Comparison of ENCODE assay signal across 9 cellular contexts in genomic region chr17:80455784-80456183, GRCh38. TPM values are rescaled to one million over a fixed set of nuclear protein-coding genes. Genes with fewer than 3 reads are reported as not detected.
DNase-seq lines count a peak whose midpoint lies in the region; ATAC-seq and TF ChIP-seq lines count a peak whose summit lies in the region.
"Had no signal": no experiment of that assay in that cellular context is flagged by ENCODE, and none has a peak within 500 bp of the region (broad histone marks: within the 10 kb centered on the region; RNA-seq: fewer than 3 reads in every experiment).

No MANE protein-coding gene starts in this region.

- no peaks in the 10 kb centered on the region for H3K9me2 ChIP-seq in PC-9 (ENCODE audit: insufficient read depth)

- no peaks in the 10 kb centered on the region for H3K9me3 Mint-ChIP-seq in effector memory CD8-positive, alpha-beta T cell

- no peaks in the 10 kb centered on the region for H4K20me1 ChIP-seq in PC-9 (ENCODE audit: insufficient read depth)

- H3K4me3 Mint-ChIP-seq in effector memory CD8-positive, alpha-beta T cell: peak overlapping the region; percentile 92 to 95

- 0 out of 2 replicates have a peak, but pooled peaks cover 5% of the 10 kb centered on the region for H3K79me2 ChIP-seq in PC-9 (ENCODE audit: low read depth)

- H2AFZ ChIP-seq in PC-9: no peak overlapping the region

- no peaks in the 10 kb centered on the region for H3K36me3 ChIP-seq in PC-9 (ENCODE audit: low read depth)
- no peaks in the 10 kb centered on the region for H3K36me3 ChIP-seq in rectal smooth muscle tissue (ENCODE audit: control insufficient read depth, insufficient read depth, low read length)

- POLR2A ChIA-PET in PC-9 (lab: Charles Lee; ENCODE audit: unreplicated experiment): interaction anchor here (0.6 to 0.7 kb wide), 2 partner anchors 180 to 485 kb away, joined by 4 to 25 read pairs; no protein-coding TSS in a partner anchor

- CTCF ChIA-PET in PC-9 (lab: Charles Lee): no interaction called here

- peak overlapping the region; percentile 84 for H3K4me2 ChIP-seq in PC-9

- H3F3A ChIP-seq in PC-9 (ENCODE audit: insufficient read depth, low read depth): no peaks in the 10 kb centered on the region

- peak overlapping the region; percentile 98 to 99 for H3K27ac Mint-ChIP-seq in effector memory CD8-positive, alpha-beta T cell

- peak overlapping the region; percentile 69 for H3K4me3 ChIP-seq in PC-9
- no peak overlapping the region for H3K4me3 ChIP-seq in rectal smooth muscle tissue (ENCODE audit: low read length)

- TF ChIP-seq CTCF in PC-9 (conservative IDR thresholded peaks at IDR 0.05): no peak

- H3K4me1 ChIP-seq in PC-9 (replicated peaks; ENCODE audit: insufficient read depth): peaks cover 15% of the 10 kb centered on the region
- H3K4me1 ChIP-seq in rectal smooth muscle tissue (ENCODE audit: control insufficient read depth, insufficient read depth, low read length): peaks cover 33% of the 10 kb centered on the region

- H3K27me3 ChIP-seq in PC-9 (ENCODE audit: insufficient read depth, low read depth) (no peaks in the 10 kb centered on the region), rectal smooth muscle tissue (ENCODE audit: control insufficient read depth, insufficient read depth, low read length) (no peaks in the 10 kb centered on the region)

- H3K4me1 Mint-ChIP-seq in effector memory CD8-positive, alpha-beta T cell (ENCODE audit: low read depth in 2 of 2): peaks cover 12 to 16% of the 10 kb centered on the region in 2 donors

- DNase-seq in ELR (ENCODE audit: low read depth): peak; percentile 64
- no peak for DNase-seq in PC-9
- DNase-seq in effector memory CD8-positive, alpha-beta T cell: no peak
- DNase-seq in NCI-H2029 treated with DMSO at 0.1 percent for 48 hours (lab: John Stamatoyannopoulos, UW): no peak
- DNase-seq in T-helper 9 cell: no peak
- no peak for DNase-seq in posterior vena cava (ENCODE audit: low spot score)
- no peak for DNase-seq in anterior cingulate cortex (lab: John Stamatoyannopoulos, UW)
- DNase-seq: activated CD4-positive, CD25-positive, alpha-beta regulatory T cell treated with anti-CD3 and anti-CD28 coated beads, Interleukin-2, amount 50 U/mL, for 72 hours had no signal

- H3K27ac ChIP-seq in PC-9: 0 out of 2 replicates have a peak overlapping the region, but pooled peaks have one; percentile 71
- H3K27ac ChIP-seq in rectal smooth muscle tissue (ENCODE audit: low read depth, low read length): peak overlapping the region; percentile 96

- ATAC-seq in effector memory CD8-positive, alpha-beta T cell (replicated peaks): no peak

- no peaks in the 10 kb centered on the region for H3K9me3 ChIP-seq in PC-9 (ENCODE audit: insufficient read depth, low read depth)

- intact Hi-C loops in PC-9 (cut with micrococcal nuclease; ENCODE audit: unreplicated experiment) (loop anchor here (1.0 kb wide), 1 partner anchor 120 kb away; no protein-coding TSS in a partner anchor), posterior vena cava (cut with DNase I) (no loop called here)

- peaks cover 35 to 51% of the 10 kb centered on the region in 2 donors for H3K27me3 Mint-ChIP-seq in effector memory CD8-positive, alpha-beta T cell

- no TSS peak for BruUV-seq in PC-9 (replicated peaks; lab: Mats Ljungman, UMichigan)

- H3K36me3 Mint-ChIP-seq in effector memory CD8-positive, alpha-beta T cell (ENCODE audit: insufficient read depth): peaks cover 23% of the 10 kb centered on the region

- no peak overlapping the region for H3K9ac ChIP-seq in rectal smooth muscle tissue (ENCODE audit: low read length)

RNA-seq across cellular contexts. Expression of gene NPTX1, which starts 20.6 kb away (rescaled TPM):
- total RNA-seq in PC-9 (2021): 6.1 and 6.9 TPM in 2 replicates
- under 1 TPM; 0.14 to 0.37 TPM for total RNA-seq in posterior vena cava

RNA-seq across cellular contexts. Expression of gene ENDOV, which starts 40.8 kb away (rescaled TPM):
- total RNA-seq in PC-9 (2021) (50.3 and 84.8 TPM in 2 replicates), posterior vena cava (10 to 100 TPM; 14.1 to 15.5 TPM)
